20 cellular contexts compared by ENCODE assay signal in genomic region chr6:168905451-168906090, GRCh38.
DNase-seq lines count a peak whose midpoint lies in the region; ATAC-seq lines count a peak whose summit lies in the region.
"Had no signal": no experiment of that assay in that cellular context is flagged by ENCODE, and none has a peak within 500 bp of the region (broad histone marks: within the 10 kb centered on the region; RNA-seq: fewer than 3 reads in every experiment).

No MANE protein-coding gene starts in this region.

- H3K36me3 Mint-ChIP-seq in activated naive CD4-positive, alpha-beta T cell treated with anti-CD3 and anti-CD28 coated beads for 36 hours (ENCODE audit: low read depth) = no peaks in the 10 kb centered on the region
- H3K36me3 Mint-ChIP-seq in T-helper 17 cell (ENCODE audit: low read depth) (no peaks in the 10 kb centered on the region), immature natural killer cell (peaks cover 0 to 3% (median 0%) of the 10 kb centered on the region in 3 donors)
- H3K36me3 Mint-ChIP-seq in stimulated activated effector memory CD8-positive, alpha-beta T cell treated with anti-CD3 and anti-CD28 coated beads, Interleukin-12 subunit alpha, Interleukin-12 subunit beta, amount 100 ng/mL, for 72 hours = peaks cover 6% of the 10 kb centered on the region
- H3K36me3 Mint-ChIP-seq: CD4-positive, alpha-beta memory T cell had no signal

- CTCF ChIA-PET in activated naive CD4-positive, alpha-beta T cell treated with anti-CD3 and anti-CD28 coated beads for 36 hours (lab: Charles Lee) = no interaction called here

- peak; percentile 23 for DNase-seq in activated naive CD4-positive, alpha-beta T cell treated with anti-CD3 and anti-CD28 coated beads for 36 hours
- DNase-seq in activated naive CD4-positive, alpha-beta T cell treated with anti-CD3 and anti-CD28 coated beads, Interleukin-2, amount 50 U/mL, for 16 hours = no peak
- DNase-seq in T-helper 17 cell (no peak), immature natural killer cell (peak; percentile 65 to 79 (median 72)), C1 segment of cervical spinal cord (lab: John Stamatoyannopoulos, UW) (no peak), glomerular visceral epithelial cell (ENCODE audit: extremely low spot score) (no peak)
- no peak for DNase-seq in stimulated activated effector memory CD8-positive, alpha-beta T cell treated with anti-CD3 and anti-CD28 coated beads, Interleukin-12 subunit alpha, Interleukin-12 subunit beta, amount 100 ng/mL, for 72 hours (ENCODE audit: low spot score in 2 of 2)
- no peak for DNase-seq in stimulated activated CD4-positive, alpha-beta T cell treated with anti-CD3 and anti-CD28 coated beads, Interleukin-1b, Interleukin-23, amount 100 ng/mL, for 48 hours
- DNase-seq: aorta; midbrain; NCI-H1436; SIG-M5; stimulated activated CD4-positive, alpha-beta T cell treated with anti-CD3 and anti-CD28 coated beads, Interleukin-2, amount 100 ng/mL, for 48 hours had no signal

- ATAC-seq in T-helper 17 cell = peak; percentile 38
- ATAC-seq in stimulated activated effector memory CD8-positive, alpha-beta T cell treated with anti-CD3 and anti-CD28 coated beads, Interleukin-12 subunit alpha, Interleukin-12 subunit beta, amount 100 ng/mL, for 72 hours = peak; percentile 65
- ATAC-seq: HCT116, sciatic nerve, WTC11 had no signal

- no peak overlapping the region for H3K27ac Mint-ChIP-seq in activated naive CD4-positive, alpha-beta T cell treated with anti-CD3 and anti-CD28 coated beads for 36 hours
- H3K27ac Mint-ChIP-seq in T-helper 17 cell (no peak overlapping the region), immature natural killer cell (peak overlapping the region; percentile 90 to 95 (median 91))
- no peak overlapping the region for H3K27ac Mint-ChIP-seq in stimulated activated effector memory CD8-positive, alpha-beta T cell treated with anti-CD3 and anti-CD28 coated beads, Interleukin-12 subunit alpha, Interleukin-12 subunit beta, amount 100 ng/mL, for 72 hours
- H3K27ac Mint-ChIP-seq: dendritic cell treated with granulocyte-macrophage colony-stimulating factor and Interleukin-4, amounts not matched to agents 40 ng/mL and 50 ng/mL, for 4 days; T-helper 1 cell treated with Interleukin-12 subunit alpha and Interleukin-12 subunit beta and Interleukin-4 antibody, amounts not matched to agents 30 μg/mL and 1 μg/mL, for 36 hours had no signal

- H3K27me3 Mint-ChIP-seq in activated naive CD4-positive, alpha-beta T cell treated with anti-CD3 and anti-CD28 coated beads for 36 hours (ENCODE audit: low read depth) = no peaks in the 10 kb centered on the region
- peaks cover 14% of the 10 kb centered on the region for H3K27me3 Mint-ChIP-seq in T-helper 17 cell
- H3K27me3 Mint-ChIP-seq in immature natural killer cell (ENCODE audit: low read depth in 3 of 3) = peaks cover 0 to 11% (median 11%) of the 10 kb centered on the region in 3 donors
- H3K27me3 Mint-ChIP-seq: CD4-positive, alpha-beta memory T cell; dendritic cell treated with granulocyte-macrophage colony-stimulating factor and Interleukin-4, amounts not matched to agents 40 ng/mL and 50 ng/mL, for 4 days had no signal

- H3K4me1 Mint-ChIP-seq in activated naive CD4-positive, alpha-beta T cell treated with anti-CD3 and anti-CD28 coated beads for 36 hours (ENCODE audit: low read depth) = no peaks in the 10 kb centered on the region
- H3K4me1 Mint-ChIP-seq in T-helper 17 cell = peaks cover 16% of the 10 kb centered on the region
- H3K4me1 Mint-ChIP-seq in immature natural killer cell = peaks cover 46 to 47% of the 10 kb centered on the region in 2 donors
- H3K4me1 Mint-ChIP-seq in stimulated activated effector memory CD8-positive, alpha-beta T cell treated with anti-CD3 and anti-CD28 coated beads, Interleukin-12 subunit alpha, Interleukin-12 subunit beta, amount 100 ng/mL, for 72 hours = peaks cover 22% of the 10 kb centered on the region

- peaks cover 9% of the 10 kb centered on the region for H3K9me3 Mint-ChIP-seq in activated naive CD4-positive, alpha-beta T cell treated with anti-CD3 and anti-CD28 coated beads for 36 hours
- H3K9me3 Mint-ChIP-seq in immature natural killer cell = peaks cover 0 to 3% (median 0%) of the 10 kb centered on the region in 6 donors
- no peaks in the 10 kb centered on the region for H3K9me3 Mint-ChIP-seq in stimulated activated effector memory CD8-positive, alpha-beta T cell treated with anti-CD3 and anti-CD28 coated beads, Interleukin-12 subunit alpha, Interleukin-12 subunit beta, amount 100 ng/mL, for 72 hours

- H3K4me3 Mint-ChIP-seq in activated naive CD4-positive, alpha-beta T cell treated with anti-CD3 and anti-CD28 coated beads for 36 hours = no peak overlapping the region
- H3K4me3 Mint-ChIP-seq in T-helper 17 cell = no peak overlapping the region
- peak overlapping the region; percentile 44 to 78 (median 60) for H3K4me3 Mint-ChIP-seq in immature natural killer cell
- no peak overlapping the region for H3K4me3 Mint-ChIP-seq in stimulated activated effector memory CD8-positive, alpha-beta T cell treated with anti-CD3 and anti-CD28 coated beads, Interleukin-12 subunit alpha, Interleukin-12 subunit beta, amount 100 ng/mL, for 72 hours
- H3K4me3 Mint-ChIP-seq: dendritic cell treated with granulocyte-macrophage colony-stimulating factor and Interleukin-4, amounts not matched to agents 40 ng/mL and 50 ng/mL, for 4 days; T-helper 1 cell treated with Interleukin-12 subunit alpha and Interleukin-12 subunit beta and Interleukin-4 antibody, amounts not matched to agents 30 μg/mL and 1 μg/mL, for 36 hours; WTC11 had no signal

- H3K9me3 ChIP-seq in T-helper 17 cell (ENCODE audit: control insufficient read depth, low read length, poor library complexity, severe bottlenecking) = no peaks in the 10 kb centered on the region
- H3K9me3 ChIP-seq: suprapubic skin had no signal

- intact Hi-C loops in activated naive CD4-positive, alpha-beta T cell treated with anti-CD3 and anti-CD28 coated beads for 36 hours (cut with micrococcal nuclease) = no loop called here

Comparison
In these comparisons a context has a peak if more than half of its experiments do, and no peak if none do; other contexts are left out.
1. DNase-seq: peak in activated naive CD4-positive, alpha-beta T cell treated with anti-CD3 and anti-CD28 coated beads for 36 hours (single experiment) and immature natural killer cell (3 of 3); none in activated naive CD4-positive, alpha-beta T cell treated with anti-CD3 and anti-CD28 coated beads, Interleukin-2, amount 50 U/mL, for 16 hours (single experiment), T-helper 17 cell (0 of 3), stimulated activated effector memory CD8-positive, alpha-beta T cell treated with anti-CD3 and anti-CD28 coated beads, Interleukin-12 subunit alpha, Interleukin-12 subunit beta, amount 100 ng/mL, for 72 hours (0 of 2), C1 segment of cervical spinal cord (0 of 14), stimulated activated CD4-positive, alpha-beta T cell treated with anti-CD3 and anti-CD28 coated beads, Interleukin-1b, Interleukin-23, amount 100 ng/mL, for 48 hours (single experiment) and glomerular visceral epithelial cell (single experiment).
2. H3K27ac Mint-ChIP-seq: peak in immature natural killer cell (6 of 6); none in activated naive CD4-positive, alpha-beta T cell treated with anti-CD3 and anti-CD28 coated beads for 36 hours (single experiment), T-helper 17 cell (single experiment) and stimulated activated effector memory CD8-positive, alpha-beta T cell treated with anti-CD3 and anti-CD28 coated beads, Interleukin-12 subunit alpha, Interleukin-12 subunit beta, amount 100 ng/mL, for 72 hours (single experiment).
3. H3K4me3 Mint-ChIP-seq: peak in immature natural killer cell (5 of 5); none in activated naive CD4-positive, alpha-beta T cell treated with anti-CD3 and anti-CD28 coated beads for 36 hours (single experiment), T-helper 17 cell (single experiment) and stimulated activated effector memory CD8-positive, alpha-beta T cell treated with anti-CD3 and anti-CD28 coated beads, Interleukin-12 subunit alpha, Interleukin-12 subunit beta, amount 100 ng/mL, for 72 hours (single experiment).